In the genomic region with DNA sequence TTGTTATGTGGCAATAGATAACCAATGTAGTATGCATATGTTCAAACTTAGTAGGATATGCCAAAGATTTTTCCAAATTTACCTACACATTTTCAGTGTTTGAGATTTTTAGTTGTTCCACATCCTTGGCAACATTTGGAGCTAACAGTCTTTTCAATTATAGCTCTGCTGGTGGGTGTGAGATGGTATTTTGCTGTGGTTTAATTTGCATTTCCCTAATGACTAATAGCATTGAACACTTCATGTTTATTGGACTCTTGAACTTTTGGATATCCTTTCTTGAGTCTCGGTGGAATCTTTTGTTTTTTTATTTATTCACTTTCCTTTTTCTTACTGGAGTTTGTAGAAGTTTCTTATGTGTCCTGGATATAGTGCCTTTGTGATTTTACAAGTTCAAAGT, we compare ENCODE assay signal across 30 cellular contexts.
"Had no signal": no experiment of that assay in that cellular context is flagged by ENCODE, and none has a peak within 500 bp of the region (broad histone marks: within the 10 kb centered on the region; RNA-seq: fewer than 3 reads in every experiment).

No MANE protein-coding gene starts in this region.

- H3K27ac Mint-ChIP-seq: immature natural killer cell; mesothelial cell of epicardium; naive B cell; natural killer cell; nephron progenitor cell; neural progenitor cell; stimulated activated memory B cell treated with anti-CD40 and anti-IgM and Interleukin-4, amounts not matched to agents 10 μg/mL and 1 μg/mL and 100 μg/mL, for 72 hours had no signal

- H3K27me3 Mint-ChIP-seq: naive B cell; stimulated activated memory B cell treated with anti-CD40 and anti-IgM and Interleukin-4, amounts not matched to agents 10 μg/mL and 1 μg/mL and 100 μg/mL, for 72 hours had no signal

- H3K27me3 ChIP-seq: neural progenitor cell, neutrophil, right atrium auricular region, right lobe of liver, testis, thyroid gland, upper lobe of right lung had no signal

- H3K36me3 ChIP-seq: left ventricle myocardium inferior, neural progenitor cell, neutrophil, right atrium auricular region, right lobe of liver, stomach, thyroid gland, upper lobe of right lung had no signal

- H3K4me1 Mint-ChIP-seq: immature natural killer cell, mesothelial cell of epicardium, nephron progenitor cell, neural progenitor cell had no signal

- H3K4me3 ChIP-seq: left ventricle myocardium inferior, lung, neural progenitor cell, psoas muscle, right atrium auricular region, right lobe of liver, smooth muscle cell, stomach, testis, thyroid gland, upper lobe of right lung had no signal

- H3K27ac ChIP-seq: left ventricle myocardium inferior, neural progenitor cell, neutrophil, parathyroid adenoma, psoas muscle, right atrium auricular region, right lobe of liver, stomach, testis, thyroid gland, upper lobe of right lung had no signal

- FAIRE-seq: islet of Langerhans, urothelium cell line had no signal

- H3K4me3 Mint-ChIP-seq: immature natural killer cell; mesothelial cell of epicardium; naive B cell; natural killer cell; nephron progenitor cell; neural progenitor cell; stimulated activated memory B cell treated with anti-CD40 and anti-IgM and Interleukin-4, amounts not matched to agents 10 μg/mL and 1 μg/mL and 100 μg/mL, for 72 hours had no signal

- ATAC-seq: natural killer cell; psoas muscle; right lobe of liver; stimulated activated memory B cell treated with anti-CD40 and anti-IgM and Interleukin-4, amounts not matched to agents 10 μg/mL and 1 μg/mL and 100 μg/mL, for 72 hours; stimulated activated naive CD8-positive, alpha-beta T cell treated with anti-CD3 and anti-CD28 coated beads, Interleukin-15, Interleukin-2, amounts not matched to agents 100 U/mL and 50 U/mL, for 24 hours; upper lobe of right lung had no signal

- DNase-seq: hypothalamus; immature natural killer cell; left ventricle myocardium inferior; mesendoderm; naive B cell; natural killer cell; nephron progenitor cell; occipital lobe; psoas muscle; right lobe of liver; stimulated activated CD4-positive, alpha-beta T cell treated with anti-CD3 and anti-CD28 coated beads, Interleukin-1b, Interleukin-23, amount 100 ng/mL, for 48 hours; stimulated activated CD4-positive, alpha-beta T cell treated with anti-CD3 and anti-CD28 coated beads, Interleukin-2, amount 100 ng/mL, for 48 hours; stimulated activated CD4-positive, alpha-beta T cell treated with anti-CD3 and anti-CD28 coated beads, Interleukin-4, amount 100 ng/mL, for 4 hours; stimulated activated CD8-positive, alpha-beta memory T cell treated with anti-CD3 and anti-CD28 coated beads, Interleukin-4, amount 100 ng/mL, for 48 hours; stimulated activated naive CD8-positive, alpha-beta T cell treated with anti-CD3 and anti-CD28 coated beads, Interleukin-15, Interleukin-2, amounts not matched to agents 100 U/mL and 50 U/mL, for 24 hours; stomach; testis; thyroid gland; trophoblast cell; upper lobe of right lung had no signal

- H3K9me3 ChIP-seq: neutrophil, psoas muscle, right lobe of liver, testis, thyroid gland had no signal

- H3K36me3 Mint-ChIP-seq: natural killer cell, neural progenitor cell had no signal
